20 cellular contexts compared by ENCODE assay signal in the genomic region with DNA sequence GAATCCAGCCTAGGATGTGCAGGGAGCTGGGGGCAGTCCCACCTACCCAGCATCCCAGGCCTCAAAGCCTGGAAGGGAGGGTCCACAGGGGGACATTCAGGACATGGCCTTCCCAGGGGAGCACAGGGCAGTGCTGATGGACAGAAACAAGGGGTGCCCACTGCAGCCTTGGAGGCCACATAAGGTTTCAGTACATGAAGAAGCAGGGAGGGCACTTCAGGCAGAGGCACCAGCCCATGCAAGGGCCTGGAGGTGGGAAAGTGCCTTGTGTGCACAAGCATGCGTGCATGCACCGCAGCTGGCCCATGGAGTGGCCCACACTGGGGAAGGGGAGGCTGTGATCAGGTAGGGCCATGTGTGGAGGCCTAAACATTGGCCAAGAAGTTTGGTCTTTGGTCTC. TPM values are rescaled to one million over a fixed set of nuclear protein-coding genes. Genes with fewer than 3 reads are reported as not detected.
"Had no signal": no experiment of that assay in that cellular context is flagged by ENCODE, and none has a peak within 500 bp of the region (broad histone marks: within the 10 kb centered on the region; RNA-seq: fewer than 3 reads in every experiment).

No MANE protein-coding gene starts in this region.

- H3K27me3 Mint-ChIP-seq: naive B cell, type B pancreatic cell had no signal

- DNase-seq: activated CD4-positive, alpha-beta T cell treated with anti-CD3 and anti-CD28 coated beads for 1 hour; activated CD8-positive, alpha-beta memory T cell treated with anti-CD3 and anti-CD28 coated beads, Interleukin-2, amount 50 U/mL, for 48 hours; amniotic stem cell; central memory CD4-positive, alpha-beta T cell; effector CD4-positive, alpha-beta T cell; esophagus squamous epithelium; glutamatergic neuron; left ventricle myocardium inferior; naive B cell; occipital lobe; stimulated activated CD4-positive, alpha-beta T cell treated with anti-CD3 and anti-CD28 coated beads, Interleukin-2, amount 100 ng/mL, for 48 hours; stimulated activated naive CD4-positive, alpha-beta T cell; T1000 had no signal

- H3K4me3 Mint-ChIP-seq: activated T-helper 1 cell treated with anti-CD3 and anti-CD28 coated beads, Interleukin-12 subunit alpha, Interleukin-12 subunit beta, Interleukin-2, Interleukin-4 antibody, amounts not matched to agents 30 ng/mL and 10 ng/mL and 1 ng/mL, durations not matched to agents 14 hours and 24 hours and 36 hours; type B pancreatic cell had no signal

- H3K9me3 Mint-ChIP-seq: activated T-helper 1 cell treated with anti-CD3 and anti-CD28 coated beads, Interleukin-12 subunit alpha, Interleukin-12 subunit beta, Interleukin-2, Interleukin-4 antibody, amounts not matched to agents 30 ng/mL and 10 ng/mL and 1 ng/mL, durations not matched to agents 14 hours and 24 hours and 36 hours; naive B cell; type B pancreatic cell had no signal

- H3K27ac Mint-ChIP-seq: activated T-helper 1 cell treated with anti-CD3 and anti-CD28 coated beads, Interleukin-12 subunit alpha, Interleukin-12 subunit beta, Interleukin-2, Interleukin-4 antibody, amounts not matched to agents 30 ng/mL and 10 ng/mL and 1 ng/mL, durations not matched to agents 14 hours and 24 hours and 36 hours; progenitor cell of endocrine pancreas; type B pancreatic cell had no signal

- H3K36me3 Mint-ChIP-seq: naive B cell, type B pancreatic cell had no signal

RNA-seq across cellular contexts. Expression of a gene that starts 9.1 kb away (rescaled TPM):
- total RNA-seq: endothelial cell of umbilical vein, fibroblast of villous mesenchyme, kidney epithelial cell, progenitor cell of endocrine pancreas, skeletal muscle tissue had no signal
- polyA plus RNA-seq: endothelial cell of umbilical vein had no signal
